21 cellular contexts compared by ENCODE assay signal in the genomic region with DNA sequence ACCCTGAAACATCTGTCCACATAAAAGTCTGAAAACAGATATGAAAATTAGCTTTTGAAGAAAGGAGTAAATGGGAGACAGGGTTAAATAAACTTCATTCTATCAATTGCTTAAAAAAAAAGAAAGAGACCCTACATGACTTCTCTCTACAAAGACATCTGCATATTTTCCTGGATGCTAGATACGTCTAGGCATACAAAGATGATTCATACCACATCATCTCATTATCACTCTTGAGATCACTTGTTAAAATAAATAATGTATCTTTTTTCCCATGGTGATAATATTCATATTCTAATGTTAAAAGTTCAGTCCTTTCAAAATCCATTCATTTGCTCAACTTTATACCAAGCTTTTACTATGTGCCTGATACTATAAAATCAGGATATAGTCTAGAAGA.
"Had no signal": no experiment of that assay in that cellular context is flagged by ENCODE, and none has a peak within 500 bp of the region (broad histone marks: within the 10 kb centered on the region; RNA-seq: fewer than 3 reads in every experiment).

No MANE protein-coding gene starts in this region.

- H3K4me3 Mint-ChIP-seq: activated CD8-positive, alpha-beta T cell treated with anti-CD3 and anti-CD28 coated beads, Interleukin-2, amount 10 ng/mL, durations not matched to agents 7 days and 5 days; natural killer cell; stimulated activated naive B cell treated with anti-CD40 and anti-IgM and Interleukin-4, amounts not matched to agents 10 μg/mL and 1 μg/mL and 100 μg/mL, for 72 hours; T-cell had no signal

- ATAC-seq: activated CD8-positive, alpha-beta T cell treated with anti-CD3 and anti-CD28 coated beads, Interleukin-2, amount 10 ng/mL, durations not matched to agents 7 days and 5 days; activated naive CD4-positive, alpha-beta T cell treated with anti-CD3 and anti-CD28 coated beads, Interleukin-2, amount 50 U/mL, for 72 hours; body of pancreas; heart right ventricle; left lung; natural killer cell; stimulated activated naive B cell treated with anti-CD40 and anti-IgM and Interleukin-4, amounts not matched to agents 10 μg/mL and 1 μg/mL and 100 μg/mL, for 72 hours; T-cell had no signal

- H3K27me3 Mint-ChIP-seq: T-cell had no signal

- H3K36me3 ChIP-seq: esophagus muscularis mucosa, left lung, prostate gland, uterus, WERI-Rb-1 had no signal

- H3K9me3 Mint-ChIP-seq: activated naive CD4-positive, alpha-beta T cell treated with anti-CD3 and anti-CD28 coated beads, Interleukin-2, amount 50 U/mL, for 72 hours; T-cell had no signal

- H3K27ac Mint-ChIP-seq: activated CD8-positive, alpha-beta T cell treated with anti-CD3 and anti-CD28 coated beads, Interleukin-2, amount 10 ng/mL, durations not matched to agents 7 days and 5 days; activated naive CD4-positive, alpha-beta T cell treated with anti-CD3 and anti-CD28 coated beads, Interleukin-2, amount 50 U/mL, for 72 hours; natural killer cell; stimulated activated naive B cell treated with anti-CD40 and anti-IgM and Interleukin-4, amounts not matched to agents 10 μg/mL and 1 μg/mL and 100 μg/mL, for 72 hours; T-cell had no signal

- H3K27me3 ChIP-seq: body of pancreas, esophagus muscularis mucosa, heart right ventricle, left lung, testis, uterus had no signal

- H3K4me1 ChIP-seq: body of pancreas, esophagus muscularis mucosa, left lung, prostate gland, testis, uterus had no signal

- H3K4me1 Mint-ChIP-seq: natural killer cell; stimulated activated naive B cell treated with anti-CD40 and anti-IgM and Interleukin-4, amounts not matched to agents 10 μg/mL and 1 μg/mL and 100 μg/mL, for 72 hours; T-cell had no signal

- H3K4me3 ChIP-seq: body of pancreas, esophagus muscularis mucosa, heart right ventricle, left lung, prostate gland, testis, uterus had no signal

- DNase-seq: activated CD4-positive, alpha-beta T cell treated with anti-CD3 and anti-CD28 coated beads, Interleukin-2, amount 50 U/mL, for 1 hour; activated CD4-positive, CD25-positive, alpha-beta regulatory T cell treated with anti-CD3 and anti-CD28 coated beads, Interleukin-2, amount 50 U/mL, for 72 hours; activated CD8-positive, alpha-beta T cell treated with anti-CD3 and anti-CD28 coated beads, Interleukin-2, amount 10 ng/mL, durations not matched to agents 7 days and 5 days; amygdala; body of pancreas; caudate nucleus; heart right ventricle; left lung; midbrain; natural killer cell; stimulated activated CD4-positive, alpha-beta T cell treated with anti-CD3 and anti-CD28 coated beads, Interleukin-2, amount 100 ng/mL, for 48 hours; stimulated activated CD8-positive, alpha-beta memory T cell treated with anti-CD3 and anti-CD28 coated beads, Interleukin-4, amount 100 ng/mL, for 48 hours; stimulated activated naive B cell treated with anti-CD40 and anti-IgM and Interleukin-4, amounts not matched to agents 10 μg/mL and 1 μg/mL and 100 μg/mL, for 72 hours; T-cell; testis; trophoblast cell; uterus; WERI-Rb-1 had no signal

- H3K36me3 Mint-ChIP-seq: activated naive CD4-positive, alpha-beta T cell treated with anti-CD3 and anti-CD28 coated beads, Interleukin-2, amount 50 U/mL, for 72 hours; natural killer cell; stimulated activated naive B cell treated with anti-CD40 and anti-IgM and Interleukin-4, amounts not matched to agents 10 μg/mL and 1 μg/mL and 100 μg/mL, for 72 hours; T-cell had no signal

- H3K27ac ChIP-seq: body of pancreas, esophagus muscularis mucosa, heart right ventricle, left lung, prostate gland, testis, uterus, WERI-Rb-1 had no signal

- H3K9me3 ChIP-seq: body of pancreas, esophagus muscularis mucosa, heart right ventricle, left lung, prostate gland, testis, uterus had no signal
